8 cellular contexts compared by ENCODE assay signal in genomic region chr17:76271669-76272540, GRCh38. TPM values are rescaled to one million over a fixed set of nuclear protein-coding genes. Genes with fewer than 3 reads are reported as not detected.
DNase-seq lines count a peak whose midpoint lies in the region; ATAC-seq and TF ChIP-seq lines count a peak whose summit lies in the region.

No MANE protein-coding gene starts in this region.

- H3K27ac ChIP-seq in esophagus squamous epithelium, result peak overlapping the region; percentile 64 to 85 (median 78)

- H3K4me3 ChIP-seq in esophagus squamous epithelium, result peak overlapping the region; percentile 15 to 65 (median 43)

- no peaks in the 10 kb centered on the region for H3K27me3 ChIP-seq in esophagus squamous epithelium

- intact Hi-C loops in esophagus squamous epithelium (cut with DNase I), result no loop called here

- 10 to 11% methylated on average over 15 to 21 of the region's 38 CpGs for WGBS in esophagus squamous epithelium, 2 donors

- H3K36me3 ChIP-seq in esophagus squamous epithelium, result peaks cover 0 to 29% (median 14%) of the 10 kb centered on the region in 3 donors

- no peaks in the 10 kb centered on the region for H3K9me3 ChIP-seq in esophagus squamous epithelium

- peak in 2 of 4 donors; percentile 30 to 50 for TF ChIP-seq POLR2A in esophagus squamous epithelium (IDR thresholded peaks at IDR 0.05)

- ATAC-seq in GM18909 (IDR thresholded peaks at IDR 0.05; ENCODE audit: poor library complexity, unreplicated experiment) (peak; percentile 59), HG03045 (IDR thresholded peaks at IDR 0.05; ENCODE audit: unreplicated experiment) (peak; percentile 45)

- peak in 1 of 6 experiments; percentile 1 for TF ChIP-seq CTCF in esophagus squamous epithelium (IDR thresholded peaks at IDR 0.05)

- DNase-seq in activated CD4-positive, alpha-beta T cell treated with anti-CD3 and anti-CD28 coated beads, Interleukin-2, amount 50 U/mL, for 4 hours, result peak; percentile 74 to 78
- DNase-seq in esophagus squamous epithelium (lab: John Stamatoyannopoulos, UW), result no peak
- peak; percentile 77 to 89 for DNase-seq in stimulated activated CD4-positive, alpha-beta T cell treated with anti-CD3 and anti-CD28 coated beads, Interleukin-12 subunit alpha, Interleukin-12 subunit beta, amount 100 ng/mL, for 24 hours (ENCODE audit: low read depth in 2 of 2)
- DNase-seq in cortex of kidney (lab: John Stamatoyannopoulos, UW), result no peak
- DNase-seq in NCI-H1694 treated with DMSO at 0.1 percent for 48 hours (lab: John Stamatoyannopoulos, UW), result no peak
- no peak for DNase-seq in NCI-H510A (lab: John Stamatoyannopoulos, UW)

- H3K4me1 ChIP-seq in esophagus squamous epithelium, result peaks cover 66 to 92% (median 74%) of the 10 kb centered on the region in 3 donors

RNA-seq across cellular contexts. Expression of gene UBALD2, which starts 6.8 kb away (rescaled TPM):
- total RNA-seq in esophagus squamous epithelium, result 10 to 100 TPM in 3 of 4 donors, 1 to 10 TPM in 1; 7.9 to 27.2 (median 13.6) TPM

RNA-seq across cellular contexts. Expression of gene RNF157, which starts 31.6 kb away (rescaled TPM):
- 1 to 10 TPM in 1 of 4 donors, under 1 TPM in 3; 0.11 to 3.4 (median 0.26) TPM for total RNA-seq in esophagus squamous epithelium

RNA-seq across cellular contexts. Expression of gene QRICH2, which starts 36.2 kb away (rescaled TPM):
- total RNA-seq in esophagus squamous epithelium, result 1 to 10 TPM; 1.1 to 2.8 (median 1.8) TPM

Comparison
In these comparisons a context has a peak if more than half of its experiments do, and no peak if none do; other contexts are left out.
1. DNase-seq: peak in activated CD4-positive, alpha-beta T cell treated with anti-CD3 and anti-CD28 coated beads, Interleukin-2, amount 50 U/mL, for 4 hours (2 of 2) and stimulated activated CD4-positive, alpha-beta T cell treated with anti-CD3 and anti-CD28 coated beads, Interleukin-12 subunit alpha, Interleukin-12 subunit beta, amount 100 ng/mL, for 24 hours (2 of 2); none in esophagus squamous epithelium (single experiment), cortex of kidney (single experiment), NCI-H1694 treated with DMSO at 0.1 percent for 48 hours (single experiment) and NCI-H510A (single experiment).